Comparison of ENCODE assay signal across 10 cellular contexts in genomic region chr12:66055837-66056319, GRCh38.
DNase-seq lines count a peak whose midpoint lies in the region; ATAC-seq and TF ChIP-seq lines count a peak whose summit lies in the region.
"Had no signal": no experiment of that assay in that cellular context is flagged by ENCODE, and none has a peak within 500 bp of the region (broad histone marks: within the 10 kb centered on the region; RNA-seq: fewer than 3 reads in every experiment).

No MANE protein-coding gene starts in this region.

- H3K4me1 ChIP-seq in vagina, result no peaks in the 10 kb centered on the region

- no peak for TF ChIP-seq POLR2A in vagina (IDR thresholded peaks at IDR 0.05)

- H3K27me3 ChIP-seq in vagina, result no peaks in the 10 kb centered on the region

- H3K27ac ChIP-seq in vagina, result no peak overlapping the region

- no peak overlapping the region for H3K4me3 ChIP-seq in vagina

- ATAC-seq in GM19397 (IDR thresholded peaks at IDR 0.05; ENCODE audit: unreplicated experiment) (peak; percentile 81), HG02938 (IDR thresholded peaks at IDR 0.05; ENCODE audit: unreplicated experiment) (peak; percentile 84)

- DNase-seq in GM10266 (ENCODE audit: extremely low spot score) (peak; percentile 56), MV-4-11 (lab: John Stamatoyannopoulos, UW) (peak; percentile 67), vagina (ENCODE audit: extremely low spot score in 2 of 2) (no peak), retina (no peak), NCI-H187 treated with DMSO at 0.1 percent for 48 hours (lab: John Stamatoyannopoulos, UW) (no peak)
- DNase-seq in stimulated activated CD4-positive, alpha-beta T cell treated with anti-CD3 and anti-CD28 coated beads, Interleukin-15, amount 100 ng/mL, for 24 hours, result no peak
- DNase-seq: activated gamma-delta T cell, NCI-H510A had no signal

- no peaks in the 10 kb centered on the region for H3K9me3 ChIP-seq in vagina

- intact Hi-C loops in vagina (cut with DNase I), result no loop called here

- H3K36me3 ChIP-seq in vagina, result no peaks in the 10 kb centered on the region

- no peak for TF ChIP-seq CTCF in GM10266 (IDR thresholded peaks at IDR 0.05; ENCODE audit: control insufficient read depth, insufficient read depth, low read depth, missing control alignments)
- TF ChIP-seq CTCF in vagina (IDR thresholded peaks at IDR 0.05), result no peak

Comparison
In these comparisons a context has a peak if more than half of its experiments do, and no peak if none do; other contexts are left out.
1. DNase-seq: peak in GM10266 (single experiment) and MV-4-11 (single experiment); none in stimulated activated CD4-positive, alpha-beta T cell treated with anti-CD3 and anti-CD28 coated beads, Interleukin-15, amount 100 ng/mL, for 24 hours (single experiment), vagina (0 of 2), retina (single experiment) and NCI-H187 treated with DMSO at 0.1 percent for 48 hours (single experiment).